In the genomic region with DNA sequence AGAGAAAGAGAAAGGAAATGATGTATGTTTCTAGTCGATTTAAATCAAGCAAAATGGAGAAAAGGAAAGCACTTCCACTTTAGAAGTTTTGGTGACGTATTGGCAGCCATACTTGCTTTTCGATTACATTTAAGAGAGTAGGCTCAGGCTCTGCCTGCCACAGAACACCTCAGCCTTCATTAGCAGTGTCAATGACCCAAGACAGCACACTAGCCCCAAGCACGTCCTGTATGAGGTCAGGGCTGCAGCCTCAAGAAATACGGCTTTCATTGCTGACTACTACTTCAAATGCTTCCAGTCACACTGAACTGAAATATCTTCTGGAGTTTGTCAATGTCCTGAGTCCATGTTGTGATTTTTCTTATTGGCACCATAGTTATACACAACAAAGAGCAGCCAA, we compare ENCODE assay signal across 2 cellular contexts.
TF ChIP-seq lines count a peak whose summit lies in the region.

No MANE protein-coding gene starts in this region.

TF ChIP-seq in SK-N-SH, 30 proteins besides CTCF, POLR2A, EP300 and RAD21 (continued from another document):
- TF ChIP-seq, protein P1, sequence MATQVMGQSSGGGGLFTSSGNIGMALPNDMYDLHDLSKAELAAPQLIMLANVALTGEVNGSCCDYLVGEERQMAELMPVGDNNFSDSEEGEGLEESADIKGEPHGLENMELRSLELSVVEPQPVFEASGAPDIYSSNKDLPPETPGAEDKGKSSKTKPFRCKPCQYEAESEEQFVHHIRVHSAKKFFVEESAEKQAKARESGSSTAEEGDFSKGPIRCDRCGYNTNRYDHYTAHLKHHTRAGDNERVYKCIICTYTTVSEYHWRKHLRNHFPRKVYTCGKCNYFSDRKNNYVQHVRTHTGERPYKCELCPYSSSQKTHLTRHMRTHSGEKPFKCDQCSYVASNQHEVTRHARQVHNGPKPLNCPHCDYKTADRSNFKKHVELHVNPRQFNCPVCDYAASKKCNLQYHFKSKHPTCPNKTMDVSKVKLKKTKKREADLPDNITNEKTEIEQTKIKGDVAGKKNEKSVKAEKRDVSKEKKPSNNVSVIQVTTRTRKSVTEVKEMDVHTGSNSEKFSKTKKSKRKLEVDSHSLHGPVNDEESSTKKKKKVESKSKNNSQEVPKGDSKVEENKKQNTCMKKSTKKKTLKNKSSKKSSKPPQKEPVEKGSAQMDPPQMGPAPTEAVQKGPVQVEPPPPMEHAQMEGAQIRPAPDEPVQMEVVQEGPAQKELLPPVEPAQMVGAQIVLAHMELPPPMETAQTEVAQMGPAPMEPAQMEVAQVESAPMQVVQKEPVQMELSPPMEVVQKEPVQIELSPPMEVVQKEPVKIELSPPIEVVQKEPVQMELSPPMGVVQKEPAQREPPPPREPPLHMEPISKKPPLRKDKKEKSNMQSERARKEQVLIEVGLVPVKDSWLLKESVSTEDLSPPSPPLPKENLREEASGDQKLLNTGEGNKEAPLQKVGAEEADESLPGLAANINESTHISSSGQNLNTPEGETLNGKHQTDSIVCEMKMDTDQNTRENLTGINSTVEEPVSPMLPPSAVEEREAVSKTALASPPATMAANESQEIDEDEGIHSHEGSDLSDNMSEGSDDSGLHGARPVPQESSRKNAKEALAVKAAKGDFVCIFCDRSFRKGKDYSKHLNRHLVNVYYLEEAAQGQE (IDR thresholded peaks at IDR 0.05; ENCODE audit: low read depth, low read length) = no peak

TF ChIP-seq in SK-N-SH treated with all-trans-retinoic acid at 6 μM for 48 hours, 23 proteins besides CTCF, POLR2A, EP300 and RAD21 (continued from another document):
- TF ChIP-seq, protein P2, sequence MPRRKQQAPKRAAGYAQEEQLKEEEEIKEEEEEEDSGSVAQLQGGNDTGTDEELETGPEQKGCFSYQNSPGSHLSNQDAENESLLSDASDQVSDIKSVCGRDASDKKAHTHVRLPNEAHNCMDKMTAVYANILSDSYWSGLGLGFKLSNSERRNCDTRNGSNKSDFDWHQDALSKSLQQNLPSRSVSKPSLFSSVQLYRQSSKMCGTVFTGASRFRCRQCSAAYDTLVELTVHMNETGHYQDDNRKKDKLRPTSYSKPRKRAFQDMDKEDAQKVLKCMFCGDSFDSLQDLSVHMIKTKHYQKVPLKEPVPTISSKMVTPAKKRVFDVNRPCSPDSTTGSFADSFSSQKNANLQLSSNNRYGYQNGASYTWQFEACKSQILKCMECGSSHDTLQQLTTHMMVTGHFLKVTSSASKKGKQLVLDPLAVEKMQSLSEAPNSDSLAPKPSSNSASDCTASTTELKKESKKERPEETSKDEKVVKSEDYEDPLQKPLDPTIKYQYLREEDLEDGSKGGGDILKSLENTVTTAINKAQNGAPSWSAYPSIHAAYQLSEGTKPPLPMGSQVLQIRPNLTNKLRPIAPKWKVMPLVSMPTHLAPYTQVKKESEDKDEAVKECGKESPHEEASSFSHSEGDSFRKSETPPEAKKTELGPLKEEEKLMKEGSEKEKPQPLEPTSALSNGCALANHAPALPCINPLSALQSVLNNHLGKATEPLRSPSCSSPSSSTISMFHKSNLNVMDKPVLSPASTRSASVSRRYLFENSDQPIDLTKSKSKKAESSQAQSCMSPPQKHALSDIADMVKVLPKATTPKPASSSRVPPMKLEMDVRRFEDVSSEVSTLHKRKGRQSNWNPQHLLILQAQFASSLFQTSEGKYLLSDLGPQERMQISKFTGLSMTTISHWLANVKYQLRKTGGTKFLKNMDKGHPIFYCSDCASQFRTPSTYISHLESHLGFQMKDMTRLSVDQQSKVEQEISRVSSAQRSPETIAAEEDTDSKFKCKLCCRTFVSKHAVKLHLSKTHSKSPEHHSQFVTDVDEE (CRISPR knock-in tag; IDR thresholded peaks at IDR 0.05) = no peak
- TF ChIP-seq, protein P3, sequence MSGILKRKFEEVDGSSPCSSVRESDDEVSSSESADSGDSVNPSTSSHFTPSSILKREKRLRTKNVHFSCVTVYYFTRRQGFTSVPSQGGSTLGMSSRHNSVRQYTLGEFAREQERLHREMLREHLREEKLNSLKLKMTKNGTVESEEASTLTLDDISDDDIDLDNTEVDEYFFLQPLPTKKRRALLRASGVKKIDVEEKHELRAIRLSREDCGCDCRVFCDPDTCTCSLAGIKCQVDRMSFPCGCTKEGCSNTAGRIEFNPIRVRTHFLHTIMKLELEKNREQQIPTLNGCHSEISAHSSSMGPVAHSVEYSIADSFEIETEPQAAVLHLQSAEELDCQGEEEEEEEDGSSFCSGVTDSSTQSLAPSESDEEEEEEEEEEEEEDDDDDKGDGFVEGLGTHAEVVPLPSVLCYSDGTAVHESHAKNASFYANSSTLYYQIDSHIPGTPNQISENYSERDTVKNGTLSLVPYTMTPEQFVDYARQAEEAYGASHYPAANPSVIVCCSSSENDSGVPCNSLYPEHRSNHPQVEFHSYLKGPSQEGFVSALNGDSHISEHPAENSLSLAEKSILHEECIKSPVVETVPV (CRISPR knock-in tag; IDR thresholded peaks at IDR 0.05) = no peak
- TF ChIP-seq CSDC2 (CRISPR knock-in tag; IDR thresholded peaks at IDR 0.05) (no peak), OSR1 (CRISPR knock-in tag; IDR thresholded peaks at IDR 0.05) (no peak), GLIS3 (CRISPR knock-in tag; IDR thresholded peaks at IDR 0.05) (no peak)
